In the genomic region with DNA sequence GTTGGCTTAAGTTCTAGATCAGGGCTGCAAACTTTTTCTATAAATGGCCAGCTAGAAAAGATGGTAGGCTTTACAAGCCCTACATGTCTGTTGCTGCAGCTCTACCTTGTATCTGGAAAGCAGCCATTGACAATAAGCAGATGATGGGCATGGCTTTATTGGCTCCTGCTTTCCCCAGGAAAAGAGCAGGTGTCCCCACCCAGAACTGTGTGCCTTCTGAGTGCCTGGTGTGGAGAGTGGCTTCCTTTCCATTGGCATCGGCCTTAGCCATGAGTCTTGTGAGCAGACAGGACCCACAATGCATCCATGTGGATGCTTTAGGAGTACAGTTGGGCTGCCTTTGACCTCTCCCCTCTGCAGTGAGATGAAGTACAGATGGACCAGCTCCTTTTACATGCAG, we compare ENCODE assay signal across 16 cellular contexts.
DNase-seq lines count a peak whose midpoint lies in the region; ATAC-seq and TF ChIP-seq lines count a peak whose summit lies in the region.
"Had no signal": no experiment of that assay in that cellular context is flagged by ENCODE, and none has a peak within 500 bp of the region (broad histone marks: within the 10 kb centered on the region; RNA-seq: fewer than 3 reads in every experiment).

No MANE protein-coding gene starts in this region.

- TF ChIP-seq CTCF in colonic mucosa (IDR thresholded peaks at IDR 0.05) (no peak), neural cell (IDR thresholded peaks at IDR 0.05; ENCODE audit: poor library complexity, severe bottlenecking) (no peak)

- H3K4me2 ChIP-seq in neural cell (ENCODE audit: low read length), result no peak overlapping the region
- H3K4me2 ChIP-seq: GM23338 had no signal

- H3F3A ChIP-seq in neural cell (ENCODE audit: insufficient read depth, low read length, poor library complexity, severe bottlenecking), result no peaks in the 10 kb centered on the region

- H3K9ac ChIP-seq in colonic mucosa (ENCODE audit: low read depth in 2 of 2, low read length in 2 of 2) (no peak overlapping the region), neural cell (ENCODE audit: low read length) (no peak overlapping the region)

- no peak overlapping the region for H3K4me3 ChIP-seq in colonic mucosa
- H3K4me3 ChIP-seq in neural cell (ENCODE audit: low read length), result no peak overlapping the region
- H3K4me3 ChIP-seq: GM23338, HAP-1 had no signal

- no peaks in the 10 kb centered on the region for H4K20me1 ChIP-seq in neural cell (ENCODE audit: insufficient read depth)

- ATAC-seq in left colon (peak; percentile 94), HG02885 (IDR thresholded peaks at IDR 0.05; ENCODE audit: poor library complexity, unreplicated experiment) (no peak)
- ATAC-seq: GM23338 had no signal

- TF ChIP-seq RAD21 in neural cell (conservative IDR thresholded peaks at IDR 0.05), result no peak

- no peak overlapping the region for H2AFZ ChIP-seq in neural cell (ENCODE audit: low read depth, low read length)
- H2AFZ ChIP-seq: GM23338 had no signal

- H3K9me2 ChIP-seq in neural cell (ENCODE audit: insufficient read depth, low read length), result no peaks in the 10 kb centered on the region

- DNase-seq in colonic mucosa (peak; percentile 70), left colon (peak in 1 of 2 donors; percentile 40), NCI-H187 (lab: John Stamatoyannopoulos, UW) (no peak), NCI-H1436 (lab: John Stamatoyannopoulos, UW) (no peak)
- DNase-seq: C1 segment of cervical spinal cord; Calu3; CD4-positive, alpha-beta memory T cell; COR-L47; DMS53; DMS79 treated with DMSO at 0.1 percent for 48 hours; GF-D8; HFFc6 had no signal

- H3K27ac ChIP-seq in colonic mucosa (no peak overlapping the region), neural cell (ENCODE audit: low read length) (peak overlapping the region; percentile 59)

- H3K36me3 ChIP-seq in colonic mucosa, result no peaks in the 10 kb centered on the region
- no peaks in the 10 kb centered on the region for H3K36me3 ChIP-seq in neural cell (ENCODE audit: insufficient read depth, low read length)
- H3K36me3 ChIP-seq: HAP-1 had no signal

- H3K4me1 ChIP-seq in colonic mucosa, result no peaks in the 10 kb centered on the region
- H3K4me1 ChIP-seq: HAP-1 had no signal

- H3K9me3 ChIP-seq in colonic mucosa (no peaks in the 10 kb centered on the region), neural cell (ENCODE audit: low read length) (no peaks in the 10 kb centered on the region)
- H3K9me3 ChIP-seq: HAP-1 had no signal

- TF ChIP-seq EP300 in neural cell (conservative IDR thresholded peaks at IDR 0.05; ENCODE audit: poor library complexity, severe bottlenecking), result no peak

- H3K27me3 ChIP-seq in colonic mucosa, result no peaks in the 10 kb centered on the region
- no peaks in the 10 kb centered on the region for H3K27me3 ChIP-seq in neural cell (ENCODE audit: insufficient read depth, low read depth, low read length)

- H3K79me2 ChIP-seq in neural cell (replicated peaks; ENCODE audit: insufficient read depth, low read length), result no peaks in the 10 kb centered on the region

- intact Hi-C loops in colonic mucosa (cut with DNase I) (no loop called here), left colon (cut with DNase I, micrococcal nuclease) (no loop called here)

TF ChIP-seq in neural cell, 6 proteins besides CTCF, POLR2A, EP300 and RAD21:
- TF ChIP-seq SMC3 (conservative IDR thresholded peaks at IDR 0.05; ENCODE audit: poor library complexity) (no peak), TAF1 (IDR thresholded peaks at IDR 0.05; ENCODE audit: low read depth) (no peak), MXI1 (conservative IDR thresholded peaks at IDR 0.05; ENCODE audit: poor library complexity, severe bottlenecking) (no peak), POLR2AphosphoS5 (IDR thresholded peaks at IDR 0.05) (no peak), EZH2 (IDR thresholded peaks at IDR 0.05; ENCODE audit: borderline replicate concordance, insufficient read depth, low read length, poor library complexity, severe bottlenecking) (no peak)
- TF ChIP-seq, protein P1, sequence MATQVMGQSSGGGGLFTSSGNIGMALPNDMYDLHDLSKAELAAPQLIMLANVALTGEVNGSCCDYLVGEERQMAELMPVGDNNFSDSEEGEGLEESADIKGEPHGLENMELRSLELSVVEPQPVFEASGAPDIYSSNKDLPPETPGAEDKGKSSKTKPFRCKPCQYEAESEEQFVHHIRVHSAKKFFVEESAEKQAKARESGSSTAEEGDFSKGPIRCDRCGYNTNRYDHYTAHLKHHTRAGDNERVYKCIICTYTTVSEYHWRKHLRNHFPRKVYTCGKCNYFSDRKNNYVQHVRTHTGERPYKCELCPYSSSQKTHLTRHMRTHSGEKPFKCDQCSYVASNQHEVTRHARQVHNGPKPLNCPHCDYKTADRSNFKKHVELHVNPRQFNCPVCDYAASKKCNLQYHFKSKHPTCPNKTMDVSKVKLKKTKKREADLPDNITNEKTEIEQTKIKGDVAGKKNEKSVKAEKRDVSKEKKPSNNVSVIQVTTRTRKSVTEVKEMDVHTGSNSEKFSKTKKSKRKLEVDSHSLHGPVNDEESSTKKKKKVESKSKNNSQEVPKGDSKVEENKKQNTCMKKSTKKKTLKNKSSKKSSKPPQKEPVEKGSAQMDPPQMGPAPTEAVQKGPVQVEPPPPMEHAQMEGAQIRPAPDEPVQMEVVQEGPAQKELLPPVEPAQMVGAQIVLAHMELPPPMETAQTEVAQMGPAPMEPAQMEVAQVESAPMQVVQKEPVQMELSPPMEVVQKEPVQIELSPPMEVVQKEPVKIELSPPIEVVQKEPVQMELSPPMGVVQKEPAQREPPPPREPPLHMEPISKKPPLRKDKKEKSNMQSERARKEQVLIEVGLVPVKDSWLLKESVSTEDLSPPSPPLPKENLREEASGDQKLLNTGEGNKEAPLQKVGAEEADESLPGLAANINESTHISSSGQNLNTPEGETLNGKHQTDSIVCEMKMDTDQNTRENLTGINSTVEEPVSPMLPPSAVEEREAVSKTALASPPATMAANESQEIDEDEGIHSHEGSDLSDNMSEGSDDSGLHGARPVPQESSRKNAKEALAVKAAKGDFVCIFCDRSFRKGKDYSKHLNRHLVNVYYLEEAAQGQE (IDR thresholded peaks at IDR 0.05; ENCODE audit: borderline replicate concordance), result no peak
